In genomic region chr12:57756406-57757341, GRCh38 we compare ENCODE assay signal across 1 cellular context.
A peak's percentile ranks its signal among the peaks of the same experiment; 100 is the strongest.
TF ChIP-seq lines count a peak whose summit lies in the region.

No MANE protein-coding gene starts in this region.

TF ChIP-seq in endothelial cell of umbilical vein, 7 proteins besides CTCF, POLR2A, EP300 and RAD21:
- peak; percentile 47 for TF ChIP-seq EZH2 (IDR thresholded peaks at IDR 0.05; ENCODE audit: borderline replicate concordance, low read depth, low read length, severe bottlenecking)
- TF ChIP-seq, protein P1, sequence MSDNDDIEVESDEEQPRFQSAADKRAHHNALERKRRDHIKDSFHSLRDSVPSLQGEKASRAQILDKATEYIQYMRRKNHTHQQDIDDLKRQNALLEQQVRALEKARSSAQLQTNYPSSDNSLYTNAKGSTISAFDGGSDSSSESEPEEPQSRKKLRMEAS (IDR thresholded peaks at IDR 0.05; ENCODE audit: insufficient read depth, insufficient read length): no peak
